In the genomic region with DNA sequence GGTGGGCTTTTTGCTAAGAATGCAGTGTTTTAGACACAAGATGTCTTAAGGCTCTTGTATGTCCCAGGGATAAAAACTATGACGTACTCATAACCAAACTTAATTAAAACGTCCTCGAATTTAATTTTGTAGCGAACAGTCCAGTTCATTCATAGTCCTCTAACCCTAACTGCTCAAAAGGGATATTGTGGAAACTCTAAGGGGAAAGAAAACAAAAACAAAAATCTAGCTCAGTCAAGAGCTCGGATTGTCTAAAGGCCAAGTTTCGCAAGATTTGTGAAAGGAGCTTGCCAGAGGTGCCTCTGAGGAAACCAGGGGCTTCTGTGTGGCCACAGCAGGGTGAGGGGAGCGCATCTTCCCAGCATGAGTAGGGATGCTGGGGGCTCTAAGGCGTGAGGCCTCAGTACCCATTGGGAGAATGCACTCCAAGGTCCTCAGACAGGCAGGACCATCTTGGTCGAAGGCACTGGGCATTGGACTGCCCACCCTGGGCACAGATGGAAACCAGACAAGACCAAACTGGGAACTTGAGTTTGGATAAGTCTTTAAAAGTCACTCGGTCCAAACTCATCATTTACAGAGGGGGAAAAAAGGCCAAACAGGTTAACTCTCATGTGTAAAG, we compare ENCODE assay signal across 1 cellular context.
TF ChIP-seq lines count a peak whose summit lies in the region.

No MANE protein-coding gene starts in this region.

TF ChIP-seq in IMR-90, 13 proteins besides CTCF, POLR2A, EP300 and RAD21 (continued from another document):
- TF ChIP-seq CEBPB (IDR thresholded peaks at IDR 0.05; ENCODE audit: low read depth, low read length), result 0 out of 2 replicates have a peak, but pooled peaks have one; percentile 29
